In genomic region chr16:11650641-11651591, GRCh38 we compare ENCODE assay signal across 23 cellular contexts.
"Had no signal": no experiment of that assay in that cellular context is flagged by ENCODE, and none has a peak within 500 bp of the region (broad histone marks: within the 10 kb centered on the region; RNA-seq: fewer than 3 reads in every experiment).

No MANE protein-coding gene starts in this region.

- ATAC-seq: activated CD8-positive, alpha-beta T cell treated with anti-CD3 and anti-CD28 coated beads, Interleukin-2, amount 10 ng/mL, durations not matched to agents 7 days and 5 days; naive thymus-derived CD4-positive, alpha-beta T cell; T-cell had no signal

- H3K4me3 ChIP-seq: coronary artery, lung, stomach, thoracic aorta, upper lobe of right lung had no signal

- H3K36me3 ChIP-seq: stomach, thoracic aorta, upper lobe of right lung had no signal

- H3K27ac Mint-ChIP-seq: activated CD4-positive, alpha-beta T cell treated with anti-CD3 and anti-CD28 coated beads, Interleukin-2, amount 10 ng/mL, durations not matched to agents 24 days and 14 days; activated CD8-positive, alpha-beta T cell treated with anti-CD3 and anti-CD28 coated beads, Interleukin-2, amount 10 ng/mL, durations not matched to agents 7 days and 5 days; activated naive CD8-positive, alpha-beta T cell treated with anti-CD3 and anti-CD28 coated beads, Interleukin-2, amount 10 ng/mL, durations not matched to agents 7 days and 5 days; T-cell had no signal

- H3K27me3 ChIP-seq: stomach, upper lobe of right lung had no signal

- H3K9me3 ChIP-seq: stomach, thoracic aorta, upper lobe of right lung had no signal

- H3K27ac ChIP-seq: coronary artery, parathyroid adenoma, stomach, thoracic aorta, upper lobe of right lung had no signal

- H3K4me1 Mint-ChIP-seq: brain had no signal

- DNase-seq: activated CD4-positive, alpha-beta T cell treated with anti-CD3 and anti-CD28 coated beads, Interleukin-2, amount 10 ng/mL, durations not matched to agents 24 days and 14 days; activated CD4-positive, CD25-positive, alpha-beta regulatory T cell; activated CD8-positive, alpha-beta memory T cell treated with anti-CD3 and anti-CD28 coated beads, Interleukin-2, amount 50 U/mL, for 4 hours; activated CD8-positive, alpha-beta T cell treated with anti-CD3 and anti-CD28 coated beads, Interleukin-2, amount 10 ng/mL, durations not matched to agents 7 days and 5 days; activated gamma-delta T cell treated with Interleukin-2 at 50 U/mL for 16 hours; activated naive CD8-positive, alpha-beta T cell treated with anti-CD3 and anti-CD28 coated beads, Interleukin-2, amount 10 ng/mL, durations not matched to agents 7 days and 5 days; activated T-cell treated with anti-CD3 and anti-CD28 coated beads, Interleukin-2, amount 50 U/mL, for 48 hours; effector CD4-positive, alpha-beta T cell; foreskin melanocyte; immature natural killer cell; naive thymus-derived CD4-positive, alpha-beta T cell; stimulated activated CD4-positive, alpha-beta T cell treated with anti-CD3 and anti-CD28 coated beads, Interleukin-12 subunit alpha, Interleukin-12 subunit beta, amount 100 ng/mL, for 4 hours; stimulated activated CD4-positive, alpha-beta T cell treated with anti-CD3 and anti-CD28 coated beads, Interleukin-2, amount 100 ng/mL, for 24 hours; stomach; T-cell; T1000; upper lobe of right lung had no signal

- H3K4me1 ChIP-seq: parathyroid adenoma, stomach, upper lobe of right lung had no signal

- H3K9me3 Mint-ChIP-seq: activated CD4-positive, alpha-beta T cell treated with anti-CD3 and anti-CD28 coated beads, Interleukin-2, amount 10 ng/mL, durations not matched to agents 24 days and 14 days; activated naive CD8-positive, alpha-beta T cell treated with anti-CD3 and anti-CD28 coated beads, Interleukin-2, amount 10 ng/mL, durations not matched to agents 7 days and 5 days; brain; central memory CD8-positive, alpha-beta T cell; immature natural killer cell; naive thymus-derived CD4-positive, alpha-beta T cell; T-cell had no signal

- H3K9ac ChIP-seq: parathyroid adenoma had no signal

- H3K4me3 Mint-ChIP-seq: activated CD4-positive, alpha-beta T cell treated with anti-CD3 and anti-CD28 coated beads, Interleukin-2, amount 10 ng/mL, durations not matched to agents 24 days and 14 days; activated CD8-positive, alpha-beta T cell treated with anti-CD3 and anti-CD28 coated beads, Interleukin-2, amount 10 ng/mL, durations not matched to agents 7 days and 5 days; activated naive CD8-positive, alpha-beta T cell treated with anti-CD3 and anti-CD28 coated beads, Interleukin-2, amount 10 ng/mL, durations not matched to agents 7 days and 5 days; central memory CD8-positive, alpha-beta T cell; immature natural killer cell; naive thymus-derived CD4-positive, alpha-beta T cell; T-cell had no signal

- H3K27me3 Mint-ChIP-seq: T-cell had no signal

- H2AFZ ChIP-seq: parathyroid adenoma had no signal

- H3K79me2 ChIP-seq: parathyroid adenoma had no signal

- H3K36me3 Mint-ChIP-seq: activated naive CD8-positive, alpha-beta T cell treated with anti-CD3 and anti-CD28 coated beads, Interleukin-2, amount 10 ng/mL, durations not matched to agents 7 days and 5 days; brain; T-cell had no signal
